ENCODE assay signal across 13 cellular contexts in the genomic region with DNA sequence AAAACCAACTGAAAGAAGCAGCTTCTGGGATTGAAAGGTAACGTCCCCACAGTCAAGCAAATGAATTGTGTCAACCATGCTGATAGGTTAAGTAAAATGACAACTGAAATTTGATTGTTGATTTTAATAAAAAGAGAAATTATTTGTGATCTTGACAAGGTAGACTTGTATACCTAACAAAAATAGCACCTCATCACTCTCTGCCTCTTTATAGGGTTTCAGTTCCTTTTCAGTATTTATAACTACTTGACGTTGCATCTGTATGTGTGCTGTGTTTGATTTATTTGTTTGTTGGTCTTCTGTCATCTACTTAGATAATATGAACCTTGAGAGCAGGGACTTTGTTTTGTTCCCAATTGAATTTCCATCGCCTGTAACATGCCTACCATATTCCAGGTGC. TPM values are rescaled to one million over a fixed set of nuclear protein-coding genes. Genes with fewer than 3 reads are reported as not detected.
DNase-seq lines count a peak whose midpoint lies in the region; ATAC-seq and TF ChIP-seq lines count a peak whose summit lies in the region.
"Had no signal": no experiment of that assay in that cellular context is flagged by ENCODE, and none has a peak within 500 bp of the region (broad histone marks: within the 10 kb centered on the region; RNA-seq: fewer than 3 reads in every experiment).

No MANE protein-coding gene starts in this region.

- no peaks in the 10 kb centered on the region for H4K20me1 ChIP-seq in OCI-LY1 (ENCODE audit: insufficient read depth, low read length)

- 64 to 77% methylated on average over 3 of the region's 3 CpGs for WGBS in body of pancreas, 2 donors
- 66 to 73% methylated on average over 3 of the region's 3 CpGs for WGBS in sigmoid colon, 2 donors

- H3K4me1 ChIP-seq in OCI-LY1 (ENCODE audit: insufficient read depth, low read length, severe bottlenecking) (peaks cover 23% of the 10 kb centered on the region), body of pancreas (peaks cover 15% of the 10 kb centered on the region), sigmoid colon (peaks cover 0 to 13% (median 9%) of the 10 kb centered on the region in 4 donors)

- DNase-seq in GM12865 (ENCODE audit: low read depth), result peak; percentile 62
- DNase-seq in foreskin fibroblast, result no peak
- no peak for DNase-seq in body of pancreas
- no peak for DNase-seq in sigmoid colon
- DNase-seq: activated CD4-positive, alpha-beta memory T cell treated with anti-CD3 and anti-CD28 coated beads for 36 hours; CD4-positive, CD25-positive, alpha-beta regulatory T cell; NCI-H1417; SHP77; substantia nigra had no signal

- H3K27me3 ChIP-seq in OCI-LY1 (ENCODE audit: insufficient read depth, low read length), result no peaks in the 10 kb centered on the region
- no peaks in the 10 kb centered on the region for H3K27me3 ChIP-seq in body of pancreas
- no peaks in the 10 kb centered on the region for H3K27me3 ChIP-seq in sigmoid colon

- no peak overlapping the region for H3K9ac ChIP-seq in OCI-LY1 (ENCODE audit: low read length)

- intact Hi-C loops in body of pancreas (cut with DNase I) (no loop called here), sigmoid colon (cut with DNase I) (no loop called here)

- no peak for TF ChIP-seq POLR2A in body of pancreas (IDR thresholded peaks at IDR 0.05)
- TF ChIP-seq POLR2A in sigmoid colon (IDR thresholded peaks at IDR 0.05), result no peak

- H3K4me2 ChIP-seq in OCI-LY1 (ENCODE audit: low read length), result peak overlapping the region; percentile 34

- H3K27ac ChIP-seq in OCI-LY1 (ENCODE audit: low read depth, low read length, poor library complexity, severe bottlenecking), result peak overlapping the region; percentile 36
- H3K27ac ChIP-seq in body of pancreas, result no peak overlapping the region
- H3K27ac ChIP-seq in sigmoid colon, result no peak overlapping the region

- TF ChIP-seq CTCF in GM12865 (IDR thresholded peaks at IDR 0.05; ENCODE audit: insufficient read depth, low read depth, low read length, missing control alignments) (no peak), OCI-LY1 (IDR thresholded peaks at IDR 0.05; ENCODE audit: low read length) (no peak), foreskin fibroblast (IDR thresholded peaks at IDR 0.05; ENCODE audit: low read depth, low read length) (no peak), body of pancreas (IDR thresholded peaks at IDR 0.05) (no peak), sigmoid colon (IDR thresholded peaks at IDR 0.05) (no peak)

- H3K9me3 ChIP-seq in OCI-LY1 (ENCODE audit: low read length) (no peaks in the 10 kb centered on the region), body of pancreas (no peaks in the 10 kb centered on the region), sigmoid colon (no peaks in the 10 kb centered on the region)

- TF ChIP-seq EP300 in sigmoid colon (IDR thresholded peaks at IDR 0.05), result no peak

- ATAC-seq in GM19463 (IDR thresholded peaks at IDR 0.05; ENCODE audit: unreplicated experiment) (peak; percentile 91), HG02981 (IDR thresholded peaks at IDR 0.05; ENCODE audit: unreplicated experiment) (peak; percentile 98), body of pancreas (no peak)
- no peak for ATAC-seq in activated CD4-positive, CD25-positive, alpha-beta regulatory T cell treated with anti-CD3 and anti-CD28 coated beads, Interleukin-2, amount 50 U/mL, for 24 hours

- H3K4me3 ChIP-seq in GM12865 (ENCODE audit: low read depth, low read length) (no peak overlapping the region), OCI-LY1 (ENCODE audit: low read depth, low read length, poor library complexity, severe bottlenecking) (no peak overlapping the region), foreskin fibroblast (ENCODE audit: low read depth in 1 of 2, low read length in 2 of 2) (no peak overlapping the region), body of pancreas (no peak overlapping the region), sigmoid colon (no peak overlapping the region)

- no peaks in the 10 kb centered on the region for H3K36me3 ChIP-seq in OCI-LY1 (ENCODE audit: insufficient read depth, low read length)
- H3K36me3 ChIP-seq in body of pancreas (replicated peaks in 1 of 2; ENCODE audit: insufficient read depth in 1 of 2, low read depth in 2 of 2), result no peaks in the 10 kb centered on the region
- no peaks in the 10 kb centered on the region for H3K36me3 ChIP-seq in sigmoid colon

- H2AFZ ChIP-seq in OCI-LY1 (ENCODE audit: low read length), result peak overlapping the region; percentile 55

- no peaks in the 10 kb centered on the region for H3K79me2 ChIP-seq in OCI-LY1 (ENCODE audit: insufficient read depth, low read length)

- no peaks in the 10 kb centered on the region for H3K9me2 ChIP-seq in OCI-LY1 (ENCODE audit: low read depth, low read length)

- H3F3A ChIP-seq in OCI-LY1 (ENCODE audit: insufficient read depth, low read length), result no peaks in the 10 kb centered on the region

RNA-seq across cellular contexts. Expression of a gene that starts 7.9 kb away (rescaled TPM):
- total RNA-seq in body of pancreas (10 to 100 TPM; 13.7 to 20.8 TPM), sigmoid colon (10 to 100 TPM; 26.2 to 47.7 (median 30.8) TPM)
- polyA plus RNA-seq in sigmoid colon, result 10 to 100 TPM; 11.8 to 15.0 (median 13.9) TPM

Comparison
In these comparisons a context has a peak if more than half of its experiments do, and no peak if none do; other contexts are left out.
1. ATAC-seq: peak in GM19463 (single experiment) and HG02981 (single experiment); none in activated CD4-positive, CD25-positive, alpha-beta regulatory T cell treated with anti-CD3 and anti-CD28 coated beads, Interleukin-2, amount 50 U/mL, for 24 hours (0 of 2) and body of pancreas (single experiment).